ENCODE assay signal across 21 cellular contexts in the genomic region with DNA sequence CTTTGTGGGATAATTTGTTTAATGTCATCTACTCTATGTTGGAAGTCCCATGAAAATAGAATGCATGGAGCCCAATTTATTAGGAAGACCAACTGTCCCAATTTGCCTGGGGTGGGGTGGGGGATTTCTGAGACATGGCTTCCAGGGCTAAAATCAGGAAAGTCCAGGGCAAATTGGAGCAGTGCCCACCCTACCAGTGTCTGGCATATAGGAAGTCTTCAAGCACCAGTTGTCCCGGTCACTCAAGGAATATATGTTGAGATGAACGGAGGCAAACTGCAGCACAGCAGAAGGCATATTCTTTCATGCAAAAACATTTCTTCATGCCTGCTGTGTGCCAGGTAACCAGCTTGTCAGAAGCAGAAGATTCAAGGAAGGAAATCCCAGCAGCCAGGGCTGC.
DNase-seq lines count a peak whose midpoint lies in the region; ATAC-seq, FAIRE-seq and TF ChIP-seq lines count a peak whose summit lies in the region.
"Had no signal": no experiment of that assay in that cellular context is flagged by ENCODE, and none has a peak within 500 bp of the region (broad histone marks: within the 10 kb centered on the region; RNA-seq: fewer than 3 reads in every experiment).

No MANE protein-coding gene starts in this region.

- CTCF ChIA-PET in A549 (lab: Yijun Ruan, JAX) = interaction anchor here (1.1 to 1.2 kb wide), 2 partner anchors 17 to 150 kb away, joined by 3 to 4 read pairs; no protein-coding TSS in a partner anchor
- CTCF ChIA-PET in OCI-LY7 (lab: Charles Lee; ENCODE audit: unreplicated experiment) = interaction anchor here (1.1 kb wide), 1 partner anchor 11 kb away, joined by 3 read pairs; no protein-coding TSS in a partner anchor

- POLR2A ChIA-PET in A549 (lab: Yijun Ruan, JAX) = no interaction called here
- POLR2A ChIA-PET in OCI-LY7 (lab: Charles Lee) = interaction anchor here (0.8 kb wide), 1 partner anchor 29 kb away, joined by 3 read pairs; no protein-coding TSS in a partner anchor

- no peaks in the 10 kb centered on the region for H4K20me1 ChIP-seq in DOHH2 (ENCODE audit: control insufficient read depth, insufficient read depth, low read depth, low read length)
- no peaks in the 10 kb centered on the region for H4K20me1 ChIP-seq in OCI-LY7 (ENCODE audit: insufficient read depth, low read length)

- H3K4me1 Mint-ChIP-seq in dendritic cell treated with granulocyte-macrophage colony-stimulating factor and Interleukin-4, amounts not matched to agents 40 ng/mL and 50 ng/mL, for 4 days (ENCODE audit: low read depth) = peaks cover 65% of the 10 kb centered on the region

- H2AFZ ChIP-seq in OCI-LY7 (ENCODE audit: low read length) = peak overlapping the region; percentile 82; the same call in 1 of the 2 replicates

- H3K27me3 ChIP-seq in DOHH2 (ENCODE audit: control insufficient read depth, low read length) (no peaks in the 10 kb centered on the region), pancreas (no peaks in the 10 kb centered on the region), lower lobe of right lung (ENCODE audit: low read depth) (no peaks in the 10 kb centered on the region)

- no TSS peak for BruUV-seq in OCI-LY7 (replicated peaks; lab: Mats Ljungman, UMichigan)

- intact Hi-C loops in OCI-LY7 (cut with micrococcal nuclease; ENCODE audit: unreplicated experiment) (no loop called here), pancreas (cut with DNase I) (no loop called here), lower lobe of right lung (cut with DNase I) (no loop called here)
- intact Hi-C loops in dendritic cell treated with granulocyte-macrophage colony-stimulating factor and Interleukin-4, amounts not matched to agents 40 ng/mL and 50 ng/mL, for 4 days (cut with micrococcal nuclease) = no loop called here

- H3K4me1 ChIP-seq in A549 = peaks cover 23% of the 10 kb centered on the region
- peaks cover 60% of the 10 kb centered on the region for H3K4me1 ChIP-seq in DOHH2 (ENCODE audit: control insufficient read depth, low read length)
- peaks cover 60% of the 10 kb centered on the region for H3K4me1 ChIP-seq in OCI-LY7 (ENCODE audit: insufficient read depth, low read length, poor library complexity, severe bottlenecking)
- peaks cover 0 to 9% (median 0%) of the 10 kb centered on the region in 3 donors for H3K4me1 ChIP-seq in pancreas
- peaks cover 11% of the 10 kb centered on the region for H3K4me1 ChIP-seq in lower lobe of right lung

- no peaks in the 10 kb centered on the region for H3K79me2 ChIP-seq in DOHH2 (ENCODE audit: control insufficient read depth, low read length)
- H3K79me2 ChIP-seq in OCI-LY7 (ENCODE audit: insufficient read depth, low read depth, low read length) = no peaks in the 10 kb centered on the region

- no peak for TF ChIP-seq EP300 in A549 (IDR thresholded peaks at IDR 0.05)

- no peaks in the 10 kb centered on the region for H3K36me3 Mint-ChIP-seq in dendritic cell treated with granulocyte-macrophage colony-stimulating factor and Interleukin-4, amounts not matched to agents 40 ng/mL and 50 ng/mL, for 4 days (ENCODE audit: low read depth)
- H3K36me3 Mint-ChIP-seq: CD8-positive, alpha-beta T cell; IgD-negative memory B cell had no signal

- H3K27ac Mint-ChIP-seq in dendritic cell treated with granulocyte-macrophage colony-stimulating factor and Interleukin-4, amounts not matched to agents 40 ng/mL and 50 ng/mL, for 4 days = peak overlapping the region; percentile 32
- H3K27ac Mint-ChIP-seq: CD8-positive, alpha-beta T cell; HFFc6 had no signal

- peaks cover 6% of the 10 kb centered on the region; the same call in 1 of the 2 replicates for H3F3A ChIP-seq in DOHH2 (ENCODE audit: control insufficient read depth, insufficient read depth)

- H3K4me2 ChIP-seq in A549 (no peak overlapping the region), DOHH2 (ENCODE audit: low read length) (peak overlapping the region; percentile 68), OCI-LY7 (ENCODE audit: low read length) (peak overlapping the region; percentile 50)

- H3K4me3 Mint-ChIP-seq in dendritic cell treated with granulocyte-macrophage colony-stimulating factor and Interleukin-4, amounts not matched to agents 40 ng/mL and 50 ng/mL, for 4 days = no peak overlapping the region
- H3K4me3 Mint-ChIP-seq: CD8-positive, alpha-beta T cell; HFFc6 had no signal

- no peak for TF ChIP-seq CTCF in A549 (IDR thresholded peaks at IDR 0.05)
- TF ChIP-seq CTCF in DOHH2 (IDR thresholded peaks at IDR 0.05; ENCODE audit: low read depth, low read length, poor library complexity, severe bottlenecking) = no peak
- TF ChIP-seq CTCF in OCI-LY7 (conservative IDR thresholded peaks at IDR 0.05; ENCODE audit: low read length) = no peak
- TF ChIP-seq CTCF in pancreas (IDR thresholded peaks at IDR 0.05) = no peak
- TF ChIP-seq CTCF in lower lobe of right lung (IDR thresholded peaks at IDR 0.05) = no peak

- H3K36me3 ChIP-seq in DOHH2 (ENCODE audit: control insufficient read depth, low read length) = no peaks in the 10 kb centered on the region
- no peaks in the 10 kb centered on the region for H3K36me3 ChIP-seq in OCI-LY7 (ENCODE audit: insufficient read depth, low read length)
- no peaks in the 10 kb centered on the region for H3K36me3 ChIP-seq in pancreas
- H3K36me3 ChIP-seq in lower lobe of right lung = no peaks in the 10 kb centered on the region

- no peak for TF ChIP-seq POLR2A in A549 (IDR thresholded peaks at IDR 0.05; ENCODE audit: low read length)

- H3K4me3 ChIP-seq in A549 (no peak overlapping the region), DOHH2 (ENCODE audit: low read length) (peak overlapping the region; percentile 51), OCI-LY7 (ENCODE audit: low read depth, low read length, poor library complexity, severe bottlenecking) (no peak overlapping the region), pancreas (no peak overlapping the region), lower lobe of right lung (no peak overlapping the region)

- ATAC-seq in A549 = no peak
- ATAC-seq in pancreas = no peak
- no peak for ATAC-seq in lower lobe of right lung
- ATAC-seq: CD8-positive, alpha-beta T cell had no signal

- TF ChIP-seq RAD21 in A549 (conservative IDR thresholded peaks at IDR 0.05 in 1 of 2, IDR thresholded peaks at IDR 0.05 in 1 of 2) = no peak

- DNase-seq in A549 (ENCODE audit: low read depth in 1 of 2, low spot score in 1 of 2) (no peak), OCI-LY7 (ENCODE audit: low spot score) (no peak), HTR-8/SVneo (ENCODE audit: insufficient read length, low spot score) (no peak), pancreas (no peak), lower lobe of right lung (no peak)
- no peak for DNase-seq in stimulated activated CD4-positive, alpha-beta T cell treated with anti-CD3 and anti-CD28 coated beads, Interleukin-2, amount 100 ng/mL, for 48 hours
- DNase-seq: CD8-positive, alpha-beta T cell; COR-L47; DMS153; DMS79 treated with DMSO at 0.1 percent for 48 hours; HCEC 1CT; HFFc6 had no signal

- WGBS in A549 (ENCODE audit: missing lambda C conversion rate) = 94% methylated on average over 2 of the region's 2 CpGs
- 95 to 96% methylated on average over 2 of the region's 2 CpGs for WGBS in pancreas, 2 donors

- FAIRE-seq in A549 (lab: Jason Lieb, UNC) (no peak), HTR-8/SVneo (lab: Jason Lieb, UNC) (no peak), pancreas (lab: Jason Lieb, UNC) (no peak)
- FAIRE-seq: D721Med, GM12892, GM19239, H1 had no signal

- H3K9me3 Mint-ChIP-seq in dendritic cell treated with granulocyte-macrophage colony-stimulating factor and Interleukin-4, amounts not matched to agents 40 ng/mL and 50 ng/mL, for 4 days = no peaks in the 10 kb centered on the region
- H3K9me3 Mint-ChIP-seq: CD8-positive, alpha-beta T cell; HFFc6; IgD-negative memory B cell had no signal

- H3K27me3 Mint-ChIP-seq in dendritic cell treated with granulocyte-macrophage colony-stimulating factor and Interleukin-4, amounts not matched to agents 40 ng/mL and 50 ng/mL, for 4 days = no peaks in the 10 kb centered on the region

- H3K27ac ChIP-seq in A549 (peak overlapping the region; percentile 92 to 94; a peak in 5 of 6 replicates), DOHH2 (ENCODE audit: low read depth, low read length) (peak overlapping the region; percentile 55), OCI-LY7 (ENCODE audit: low read depth, low read length, poor library complexity, severe bottlenecking) (no peak overlapping the region), pancreas (no peak overlapping the region), lower lobe of right lung (no peak overlapping the region)
- H3K27ac ChIP-seq: 22Rv1, C4-2B had no signal

- H3K9me2 ChIP-seq in DOHH2 (replicated peaks; ENCODE audit: control insufficient read depth, low read length) = no peaks in the 10 kb centered on the region
- H3K9me2 ChIP-seq in OCI-LY7 (ENCODE audit: insufficient read depth, low read length) = no peaks in the 10 kb centered on the region

- H3K9me3 ChIP-seq in A549 = no peaks in the 10 kb centered on the region
- no peaks in the 10 kb centered on the region for H3K9me3 ChIP-seq in DOHH2 (ENCODE audit: control insufficient read depth, insufficient read depth, low read length)
- H3K9me3 ChIP-seq in OCI-LY7 (ENCODE audit: low read length) = no peaks in the 10 kb centered on the region
- no peaks in the 10 kb centered on the region for H3K9me3 ChIP-seq in pancreas
- H3K9me3 ChIP-seq in lower lobe of right lung = no peaks in the 10 kb centered on the region

TF ChIP-seq in A549, 52 proteins besides CTCF, POLR2A, EP300 and RAD21:
- no peak for TF ChIP-seq POLR2AphosphoS2 (conservative IDR thresholded peaks at IDR 0.05; ENCODE audit: low read length)

Comparison
In these comparisons a context has a peak if more than half of its experiments do, and no peak if none do; other contexts are left out.
1. H3K27ac ChIP-seq: peak in A549 (2 of 2) and DOHH2 (single experiment); none in OCI-LY7 (single experiment), pancreas (0 of 4) and lower lobe of right lung (single experiment).